In the genomic region with DNA sequence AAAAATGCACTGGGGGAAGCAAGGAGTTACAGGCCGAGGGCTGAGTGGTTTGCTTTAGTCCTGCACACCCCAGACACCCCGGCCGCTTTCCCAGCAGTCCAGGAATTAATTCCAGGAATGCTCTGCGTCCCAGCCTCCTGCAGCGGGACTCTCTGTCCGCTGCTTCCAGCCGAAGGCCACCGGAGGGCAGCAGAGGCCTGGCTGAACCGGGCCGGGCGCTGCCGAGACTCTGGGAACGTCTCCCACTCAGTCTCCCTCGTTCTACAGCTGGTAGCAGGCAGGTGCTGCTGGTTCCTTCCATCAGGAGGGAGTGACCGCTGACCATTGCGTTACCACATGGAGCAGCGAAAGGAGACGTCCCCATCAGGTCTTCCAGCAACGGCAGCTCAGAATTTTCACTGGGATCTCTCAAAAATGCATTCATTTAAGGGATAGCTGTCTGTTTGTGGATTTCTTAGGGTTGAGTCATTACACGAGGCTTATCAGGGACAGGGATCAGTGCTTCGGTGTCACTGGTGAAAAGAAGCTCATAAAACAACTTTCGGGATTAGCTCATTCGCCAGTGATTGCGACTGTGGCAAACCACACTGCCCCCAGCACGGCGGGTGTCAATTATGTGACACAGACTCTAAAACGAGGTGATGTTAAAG, we compare ENCODE assay signal across 8 cellular contexts. TPM values are rescaled to one million over a fixed set of nuclear protein-coding genes. Genes with fewer than 3 reads are reported as not detected.
DNase-seq lines count a peak whose midpoint lies in the region; ATAC-seq and TF ChIP-seq lines count a peak whose summit lies in the region.

No MANE protein-coding gene starts in this region.

- H3K4me1 ChIP-seq in PC-9 (replicated peaks; ENCODE audit: insufficient read depth): peaks cover 10% of the 10 kb centered on the region

- H3K9me2 ChIP-seq in PC-9 (ENCODE audit: insufficient read depth): no peaks in the 10 kb centered on the region

- H3K4me1 Mint-ChIP-seq in CD14-positive monocyte: peaks cover 8% of the 10 kb centered on the region
- H3K4me1 Mint-ChIP-seq in activated T-helper 1 cell treated with anti-CD3 and anti-CD28 coated beads, Interleukin-12 subunit alpha, Interleukin-12 subunit beta, Interleukin-2, Interleukin-4 antibody, amounts not matched to agents 30 ng/mL and 10 ng/mL and 1 ng/mL, durations not matched to agents 14 hours and 24 hours and 36 hours (ENCODE audit: low read depth): peaks cover 24% of the 10 kb centered on the region
- peaks cover 35% of the 10 kb centered on the region for H3K4me1 Mint-ChIP-seq in neural crest cell
- peaks cover 20% of the 10 kb centered on the region for H3K4me1 Mint-ChIP-seq in stimulated activated naive CD8-positive, alpha-beta T cell treated with anti-CD3 and anti-CD28 coated beads, Interleukin-15, Interleukin-2, amounts not matched to agents 100 ng/mL and 50 ng/mL, for 24 hours (ENCODE audit: low read depth)

- BruUV-seq in PC-9 (replicated peaks; lab: Mats Ljungman, UMichigan): no TSS peak

- H3K9me3 ChIP-seq in PC-9 (ENCODE audit: insufficient read depth, low read depth): no peaks in the 10 kb centered on the region

- peak; percentile 69 for ATAC-seq in GM19455 (IDR thresholded peaks at IDR 0.05; ENCODE audit: unreplicated experiment)

- H3K9me3 Mint-ChIP-seq in CD14-positive monocyte: no peaks in the 10 kb centered on the region
- no peaks in the 10 kb centered on the region for H3K9me3 Mint-ChIP-seq in activated T-helper 1 cell treated with anti-CD3 and anti-CD28 coated beads, Interleukin-12 subunit alpha, Interleukin-12 subunit beta, Interleukin-2, Interleukin-4 antibody, amounts not matched to agents 30 ng/mL and 10 ng/mL and 1 ng/mL, durations not matched to agents 14 hours and 24 hours and 36 hours
- H3K9me3 Mint-ChIP-seq in neural crest cell: no peaks in the 10 kb centered on the region
- H3K9me3 Mint-ChIP-seq in stimulated activated naive CD8-positive, alpha-beta T cell treated with anti-CD3 and anti-CD28 coated beads, Interleukin-15, Interleukin-2, amounts not matched to agents 100 ng/mL and 50 ng/mL, for 24 hours: no peaks in the 10 kb centered on the region

- peak overlapping the region; percentile 53; the same call in 1 of the 2 replicates for H3K4me3 ChIP-seq in PC-9

- H3K4me3 Mint-ChIP-seq in CD14-positive monocyte: peak overlapping the region in 1 of 2 donors; percentile 76
- peak overlapping the region; percentile 37 for H3K4me3 Mint-ChIP-seq in activated T-helper 1 cell treated with anti-CD3 and anti-CD28 coated beads, Interleukin-12 subunit alpha, Interleukin-12 subunit beta, Interleukin-2, Interleukin-4 antibody, amounts not matched to agents 30 ng/mL and 10 ng/mL and 1 ng/mL, durations not matched to agents 14 hours and 24 hours and 36 hours
- no peak overlapping the region for H3K4me3 Mint-ChIP-seq in neural crest cell
- peak overlapping the region; percentile 42 for H3K4me3 Mint-ChIP-seq in stimulated activated naive CD8-positive, alpha-beta T cell treated with anti-CD3 and anti-CD28 coated beads, Interleukin-15, Interleukin-2, amounts not matched to agents 100 ng/mL and 50 ng/mL, for 24 hours

- CTCF ChIA-PET in PC-9 (lab: Charles Lee): interaction anchor here (0.5 to 1.3 kb wide), 8 partner anchors 30 to 1617 kb away, joined by 3 to 14 read pairs (median 3); no protein-coding TSS in a partner anchor

- H2AFZ ChIP-seq in PC-9: peak overlapping the region; percentile 61; the same call in 1 of the 2 replicates

- H3K27ac Mint-ChIP-seq in CD14-positive monocyte (peak overlapping the region in 2 of 7 donors; percentile 6 to 53), neural crest cell (ENCODE audit: unreplicated experiment) (peak overlapping the region; percentile 19)
- H3K27ac Mint-ChIP-seq in activated T-helper 1 cell treated with anti-CD3 and anti-CD28 coated beads, Interleukin-12 subunit alpha, Interleukin-12 subunit beta, Interleukin-2, Interleukin-4 antibody, amounts not matched to agents 30 ng/mL and 10 ng/mL and 1 ng/mL, durations not matched to agents 14 hours and 24 hours and 36 hours: peak overlapping the region; percentile 57
- peak overlapping the region; percentile 61 for H3K27ac Mint-ChIP-seq in stimulated activated naive CD8-positive, alpha-beta T cell treated with anti-CD3 and anti-CD28 coated beads, Interleukin-15, Interleukin-2, amounts not matched to agents 100 ng/mL and 50 ng/mL, for 24 hours

- H3K79me2 ChIP-seq in PC-9 (ENCODE audit: low read depth): no peaks in the 10 kb centered on the region

- intact Hi-C loops in CD14-positive monocyte (cut with micrococcal nuclease) (loop anchor here in 1 of 2 donors (5.0 kb wide), 1 partner anchor 1465 kb away; no protein-coding TSS in a partner anchor), PC-9 (cut with micrococcal nuclease; ENCODE audit: unreplicated experiment) (loop anchor here (1.0 to 10.0 kb wide), 9 partner anchors 40 to 1617 kb away; no protein-coding TSS in a partner anchor)
- intact Hi-C loops in activated T-helper 1 cell treated with anti-CD3 and anti-CD28 coated beads, Interleukin-12 subunit alpha, Interleukin-12 subunit beta, Interleukin-2, Interleukin-4 antibody, amounts not matched to agents 30 ng/mL and 10 ng/mL and 1 ng/mL, durations not matched to agents 14 hours and 24 hours and 36 hours (cut with micrococcal nuclease): loop anchor here (1.0 to 5.0 kb wide), 11 partner anchors 11 to 1570 kb away; a partner anchor contains a TSS

- H3K27me3 Mint-ChIP-seq in CD14-positive monocyte (ENCODE audit: low read depth in 3 of 3) (peaks cover 29 to 36% (median 35%) of the 10 kb centered on the region in 3 donors), neural crest cell (ENCODE audit: low read depth) (no peaks in the 10 kb centered on the region)
- peaks cover 82% of the 10 kb centered on the region for H3K27me3 Mint-ChIP-seq in activated T-helper 1 cell treated with anti-CD3 and anti-CD28 coated beads, Interleukin-12 subunit alpha, Interleukin-12 subunit beta, Interleukin-2, Interleukin-4 antibody, amounts not matched to agents 30 ng/mL and 10 ng/mL and 1 ng/mL, durations not matched to agents 14 hours and 24 hours and 36 hours (ENCODE audit: insufficient read depth)
- H3K27me3 Mint-ChIP-seq in stimulated activated naive CD8-positive, alpha-beta T cell treated with anti-CD3 and anti-CD28 coated beads, Interleukin-15, Interleukin-2, amounts not matched to agents 100 ng/mL and 50 ng/mL, for 24 hours: peaks cover 80% of the 10 kb centered on the region

- peak overlapping the region; percentile 79 for H3K27ac ChIP-seq in PC-9

- peak overlapping the region; percentile 80 for H3K4me2 ChIP-seq in PC-9

- peaks cover 4% of the 10 kb centered on the region; the same call in 1 of the 2 replicates for H3F3A ChIP-seq in PC-9 (ENCODE audit: insufficient read depth, low read depth)

- POLR2A ChIA-PET in PC-9 (lab: Charles Lee; ENCODE audit: unreplicated experiment): interaction anchor here (0.5 to 1.0 kb wide), 6 partner anchors 268 to 1466 kb away, joined by 3 to 11 read pairs (median 4); a partner anchor contains a TSS

- no peaks in the 10 kb centered on the region for H3K27me3 ChIP-seq in PC-9 (ENCODE audit: insufficient read depth, low read depth)

- H3K36me3 Mint-ChIP-seq in CD14-positive monocyte (no peaks in the 10 kb centered on the region), neural crest cell (ENCODE audit: low read depth) (no peaks in the 10 kb centered on the region)
- H3K36me3 Mint-ChIP-seq in activated T-helper 1 cell treated with anti-CD3 and anti-CD28 coated beads, Interleukin-12 subunit alpha, Interleukin-12 subunit beta, Interleukin-2, Interleukin-4 antibody, amounts not matched to agents 30 ng/mL and 10 ng/mL and 1 ng/mL, durations not matched to agents 14 hours and 24 hours and 36 hours (ENCODE audit: low read depth): no peaks in the 10 kb centered on the region
- no peaks in the 10 kb centered on the region for H3K36me3 Mint-ChIP-seq in stimulated activated naive CD8-positive, alpha-beta T cell treated with anti-CD3 and anti-CD28 coated beads, Interleukin-15, Interleukin-2, amounts not matched to agents 100 ng/mL and 50 ng/mL, for 24 hours (ENCODE audit: low read depth)

- no peaks in the 10 kb centered on the region for H3K36me3 ChIP-seq in PC-9 (ENCODE audit: low read depth)

- H4K20me1 ChIP-seq in PC-9 (ENCODE audit: insufficient read depth): no peaks in the 10 kb centered on the region

- TF ChIP-seq CTCF in CD14-positive monocyte (IDR thresholded peaks at IDR 0.05): peak; percentile 66
- TF ChIP-seq CTCF in PC-9 (conservative IDR thresholded peaks at IDR 0.05): peak; percentile 79
- peak; percentile 94 for TF ChIP-seq CTCF in neural crest cell (conservative IDR thresholded peaks at IDR 0.05)

- DNase-seq in CD14-positive monocyte (ENCODE audit: low spot score) (no peak), HT-29 (ENCODE audit: low spot score) (peak; percentile 91), PC-9 (peak; percentile 85 to 86), fibroblast of peridontal ligament (ENCODE audit: extremely low read depth) (peak; percentile 81), neural crest cell (ENCODE audit: low read depth, low spot score) (peak; percentile 71)
- DNase-seq in activated T-helper 1 cell treated with anti-CD3 and anti-CD28 coated beads, Interleukin-12 subunit alpha, Interleukin-12 subunit beta, Interleukin-2, Interleukin-4 antibody, amounts not matched to agents 30 ng/mL and 10 ng/mL and 1 ng/mL, durations not matched to agents 14 hours and 24 hours and 36 hours (ENCODE audit: low spot score): peak; percentile 76

RNA-seq across cellular contexts. Expression of a gene that starts 24.9 kb away (rescaled TPM):
- 10 to 100 TPM; 15.3 to 23.2 TPM for polyA plus RNA-seq in CD14-positive monocyte
- total RNA-seq in HT-29 (2014; rRNA removed; shearing (Covaris generic)): 80.5 and 80.7 TPM in 2 replicates
- total RNA-seq in PC-9 (2021) (92.3 and 124 TPM in 2 replicates), neural crest cell (46.6 and 47.4 TPM in 2 replicates)
- total RNA-seq in activated T-helper 1 cell treated with anti-CD3 and anti-CD28 coated beads, Interleukin-12 subunit alpha, Interleukin-12 subunit beta, Interleukin-2, Interleukin-4 antibody, amounts not matched to agents 30 ng/mL and 10 ng/mL and 1 ng/mL, durations not matched to agents 14 hours and 24 hours and 36 hours: 76.3 and 80.4 TPM in 2 replicates
